ENCODE assay signal across 25 cellular contexts in the genomic region with DNA sequence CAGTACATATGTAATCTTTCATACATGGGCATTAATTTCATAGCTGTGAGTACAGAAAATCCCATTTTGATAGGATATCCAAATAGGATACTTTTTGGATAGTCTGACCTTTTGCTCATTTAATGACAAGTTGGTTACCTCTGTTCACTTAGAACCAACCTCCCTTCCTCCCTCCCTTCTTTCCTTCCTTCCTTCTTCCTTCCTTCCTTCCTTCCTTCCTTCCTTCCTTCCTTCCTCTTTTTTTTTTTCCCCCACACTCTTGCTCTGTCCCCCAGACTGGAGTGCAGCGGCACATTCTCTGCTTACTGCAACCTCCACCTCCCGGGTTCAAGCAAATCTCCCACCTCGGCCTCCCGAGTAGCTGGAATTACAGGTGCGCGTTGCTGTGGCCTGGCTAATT.
A peak's percentile ranks its signal among the peaks of the same experiment; 100 is the strongest.
DNase-seq lines count a peak whose midpoint lies in the region; ATAC-seq and FAIRE-seq lines count a peak whose summit lies in the region.
"Had no signal": no experiment of that assay in that cellular context is flagged by ENCODE, and none has a peak within 500 bp of the region (broad histone marks: within the 10 kb centered on the region; RNA-seq: fewer than 3 reads in every experiment).

No MANE protein-coding gene starts in this region.

- no peak overlapping the region for H3K23ac ChIP-seq in mesendoderm (ENCODE audit: low read length)

- no peak overlapping the region for H3K56ac ChIP-seq in mesendoderm (ENCODE audit: low read length)

- H3K36me3 ChIP-seq in mesendoderm (ENCODE audit: control insufficient read depth, insufficient read depth, low read length) = no peaks in the 10 kb centered on the region

- FAIRE-seq in HTR-8/SVneo (lab: Jason Lieb, UNC) = peak; percentile 33
- FAIRE-seq: A549, GM12878, GM12892 had no signal

- no peak overlapping the region for H3K4ac ChIP-seq in mesendoderm (ENCODE audit: low read depth, low read length)

- no CpG with 5 or more reads among the region's 6 CpGs for WGBS in mesendoderm (ENCODE audit: extremely low coverage, insufficient coverage, low lambda C conversion rate)

- no peaks in the 10 kb centered on the region for H3K79me1 ChIP-seq in mesendoderm (ENCODE audit: low read length)

- no peak overlapping the region for H2AK5ac ChIP-seq in mesendoderm (ENCODE audit: low read length)

- H3K9me3 Mint-ChIP-seq in activated naive CD8-positive, alpha-beta T cell treated with anti-CD3 and anti-CD28 coated beads, Interleukin-2, amount 10 ng/mL, durations not matched to agents 7 days and 5 days = peaks cover 1% of the 10 kb centered on the region
- H3K9me3 Mint-ChIP-seq in activated naive CD8-positive, alpha-beta T cell treated with anti-CD3 and anti-CD28 coated beads, Interleukin-2, amount 50 U/mL, for 24 hours = no peaks in the 10 kb centered on the region
- H3K9me3 Mint-ChIP-seq in activated T-helper 1 cell treated with anti-CD3 and anti-CD28 coated beads, Interleukin-12 subunit alpha, Interleukin-12 subunit beta, Interleukin-2, Interleukin-4 antibody, amounts not matched to agents 30 ng/mL and 10 ng/mL and 1 ng/mL, durations not matched to agents 14 hours and 24 hours and 36 hours = no peaks in the 10 kb centered on the region
- no peaks in the 10 kb centered on the region for H3K9me3 Mint-ChIP-seq in immature natural killer cell
- H3K9me3 Mint-ChIP-seq: CD4-positive, alpha-beta T cell; CD8-positive, alpha-beta T cell had no signal

- no peak overlapping the region for H3K9ac ChIP-seq in mesendoderm (ENCODE audit: low read length)
- H3K9ac ChIP-seq: BLaER1 treated with 17β-estradiol and CSF1 and Interleukin-3, amounts not matched to agents 10 nM and 100 nM had no signal

- H4K8ac ChIP-seq in mesendoderm (ENCODE audit: low read depth, low read length) = no peak overlapping the region

- no peak overlapping the region for H3K4me3 ChIP-seq in mesendoderm (ENCODE audit: low read length)
- H3K4me3 ChIP-seq: A549; BLaER1 treated with 17β-estradiol and CSF1 and Interleukin-3, amounts not matched to agents 10 nM and 100 nM; GM12878 had no signal

- ATAC-seq in activated naive CD8-positive, alpha-beta T cell treated with anti-CD3 and anti-CD28 coated beads, Interleukin-2, amount 10 ng/mL, durations not matched to agents 7 days and 5 days (ENCODE audit: low read depth) = no peak
- no peak for ATAC-seq in activated naive CD8-positive, alpha-beta T cell treated with anti-CD3 and anti-CD28 coated beads, Interleukin-2, amount 50 U/mL, for 24 hours
- ATAC-seq: A549; CD8-positive, alpha-beta T cell; GM12878 had no signal

- H3K4me2 ChIP-seq in mesendoderm (ENCODE audit: low read length) = no peak overlapping the region
- H3K4me2 ChIP-seq: A549 had no signal

- H3K36me3 Mint-ChIP-seq in activated naive CD8-positive, alpha-beta T cell treated with anti-CD3 and anti-CD28 coated beads, Interleukin-2, amount 10 ng/mL, durations not matched to agents 7 days and 5 days = peaks cover 49% of the 10 kb centered on the region
- H3K36me3 Mint-ChIP-seq in activated naive CD8-positive, alpha-beta T cell treated with anti-CD3 and anti-CD28 coated beads, Interleukin-2, amount 50 U/mL, for 24 hours (ENCODE audit: low read depth) = peaks cover 20% of the 10 kb centered on the region
- H3K36me3 Mint-ChIP-seq in activated T-helper 1 cell treated with anti-CD3 and anti-CD28 coated beads, Interleukin-12 subunit alpha, Interleukin-12 subunit beta, Interleukin-2, Interleukin-4 antibody, amounts not matched to agents 30 ng/mL and 10 ng/mL and 1 ng/mL, durations not matched to agents 14 hours and 24 hours and 36 hours (ENCODE audit: low read depth) = peaks cover 21% of the 10 kb centered on the region
- H3K36me3 Mint-ChIP-seq in immature natural killer cell = peaks cover 0 to 6% (median 0%) of the 10 kb centered on the region in 3 donors

- H2BK15ac ChIP-seq in mesendoderm (replicated peaks; ENCODE audit: low read depth) = no peak overlapping the region

- no peaks in the 10 kb centered on the region for H3K79me2 ChIP-seq in mesendoderm (ENCODE audit: control insufficient read depth, insufficient read depth, low read length)

- no peak overlapping the region for H2BK5ac ChIP-seq in mesendoderm (ENCODE audit: low read length)

- no peak for DNase-seq in activated naive CD8-positive, alpha-beta T cell treated with anti-CD3 and anti-CD28 coated beads, Interleukin-2, amount 10 ng/mL, durations not matched to agents 7 days and 5 days
- DNase-seq in activated naive CD8-positive, alpha-beta T cell treated with anti-CD3 and anti-CD28 coated beads, Interleukin-2, amount 50 U/mL, for 24 hours = no peak
- no peak for DNase-seq in HTR-8/SVneo (ENCODE audit: insufficient read length, low spot score)
- DNase-seq in activated T-helper 1 cell treated with anti-CD3 and anti-CD28 coated beads, Interleukin-12 subunit alpha, Interleukin-12 subunit beta, Interleukin-2, Interleukin-4 antibody, amounts not matched to agents 30 ng/mL and 10 ng/mL and 1 ng/mL, durations not matched to agents 14 hours and 24 hours and 36 hours (ENCODE audit: low spot score) = no peak
- DNase-seq in substantia nigra (lab: John Stamatoyannopoulos, UW) = no peak
- DNase-seq in immature natural killer cell = no peak
- DNase-seq in mesendoderm = no peak
- no peak for DNase-seq in NCI-H2227 (lab: John Stamatoyannopoulos, UW; ENCODE audit: unreplicated experiment)
- DNase-seq: AML-193; CD4-positive, alpha-beta T cell; CD8-positive, alpha-beta T cell; DMS 273 treated with DMSO at 0.1 percent for 48 hours; DMS153; DMS53; DMS79; DND-41; EL; GDM1 had no signal

- H3K27me3 ChIP-seq in mesendoderm (ENCODE audit: insufficient read depth, low read length, poor library complexity) = no peaks in the 10 kb centered on the region
- H3K27me3 ChIP-seq: BLaER1 treated with 17β-estradiol and CSF1 and Interleukin-3, amounts not matched to agents 10 nM and 100 nM had no signal

- no peak overlapping the region for H4K5ac ChIP-seq in mesendoderm (ENCODE audit: low read length)

- no peak overlapping the region for H3K18ac ChIP-seq in mesendoderm (ENCODE audit: low read length)

- H3K4me1 Mint-ChIP-seq in activated naive CD8-positive, alpha-beta T cell treated with anti-CD3 and anti-CD28 coated beads, Interleukin-2, amount 10 ng/mL, durations not matched to agents 7 days and 5 days = peaks cover 14% of the 10 kb centered on the region
- peaks cover 10% of the 10 kb centered on the region for H3K4me1 Mint-ChIP-seq in activated naive CD8-positive, alpha-beta T cell treated with anti-CD3 and anti-CD28 coated beads, Interleukin-2, amount 50 U/mL, for 24 hours
- peaks cover 34% of the 10 kb centered on the region for H3K4me1 Mint-ChIP-seq in activated T-helper 1 cell treated with anti-CD3 and anti-CD28 coated beads, Interleukin-12 subunit alpha, Interleukin-12 subunit beta, Interleukin-2, Interleukin-4 antibody, amounts not matched to agents 30 ng/mL and 10 ng/mL and 1 ng/mL, durations not matched to agents 14 hours and 24 hours and 36 hours (ENCODE audit: low read depth)
- peaks cover 0 to 6% of the 10 kb centered on the region in 2 donors for H3K4me1 Mint-ChIP-seq in immature natural killer cell

- POLR2A ChIA-PET in activated naive CD8-positive, alpha-beta T cell treated with anti-CD3 and anti-CD28 coated beads, Interleukin-2, amount 10 ng/mL, durations not matched to agents 7 days and 5 days (lab: Charles Lee) = no interaction called here

- no peak overlapping the region for H2BK120ac ChIP-seq in mesendoderm (ENCODE audit: low read depth, low read length)

- H3K4me1 ChIP-seq in mesendoderm (ENCODE audit: control insufficient read depth, low read depth, low read length) = peaks cover 2% of the 10 kb centered on the region
- H3K4me1 ChIP-seq: A549 had no signal

- H3K27ac ChIP-seq in substantia nigra (ENCODE audit: low read depth, low read length, poor library complexity, severe bottlenecking) = peak overlapping the region; percentile 51
- no peak overlapping the region for H3K27ac ChIP-seq in mesendoderm (ENCODE audit: low read depth, low read length)
- H3K27ac ChIP-seq: 22Rv1; A549; BLaER1 treated with 17β-estradiol and CSF1 and Interleukin-3, amounts not matched to agents 10 nM and 100 nM; C4-2B had no signal

- no peaks in the 10 kb centered on the region for H3K27me3 Mint-ChIP-seq in activated naive CD8-positive, alpha-beta T cell treated with anti-CD3 and anti-CD28 coated beads, Interleukin-2, amount 10 ng/mL, durations not matched to agents 7 days and 5 days
- no peaks in the 10 kb centered on the region for H3K27me3 Mint-ChIP-seq in activated naive CD8-positive, alpha-beta T cell treated with anti-CD3 and anti-CD28 coated beads, Interleukin-2, amount 50 U/mL, for 24 hours
- no peaks in the 10 kb centered on the region for H3K27me3 Mint-ChIP-seq in activated T-helper 1 cell treated with anti-CD3 and anti-CD28 coated beads, Interleukin-12 subunit alpha, Interleukin-12 subunit beta, Interleukin-2, Interleukin-4 antibody, amounts not matched to agents 30 ng/mL and 10 ng/mL and 1 ng/mL, durations not matched to agents 14 hours and 24 hours and 36 hours (ENCODE audit: insufficient read depth)
- peaks cover 0 to 4% (median 0%) of the 10 kb centered on the region in 3 donors for H3K27me3 Mint-ChIP-seq in immature natural killer cell (ENCODE audit: low read depth in 3 of 3)
- H3K27me3 Mint-ChIP-seq: B cell; CD4-positive, alpha-beta T cell had no signal

- H3K4me3 Mint-ChIP-seq in activated naive CD8-positive, alpha-beta T cell treated with anti-CD3 and anti-CD28 coated beads, Interleukin-2, amount 10 ng/mL, durations not matched to agents 7 days and 5 days = no peak overlapping the region
- no peak overlapping the region for H3K4me3 Mint-ChIP-seq in activated naive CD8-positive, alpha-beta T cell treated with anti-CD3 and anti-CD28 coated beads, Interleukin-2, amount 50 U/mL, for 24 hours
- H3K4me3 Mint-ChIP-seq in activated T-helper 1 cell treated with anti-CD3 and anti-CD28 coated beads, Interleukin-12 subunit alpha, Interleukin-12 subunit beta, Interleukin-2, Interleukin-4 antibody, amounts not matched to agents 30 ng/mL and 10 ng/mL and 1 ng/mL, durations not matched to agents 14 hours and 24 hours and 36 hours = no peak overlapping the region
- H3K4me3 Mint-ChIP-seq in immature natural killer cell = no peak overlapping the region
- H3K4me3 Mint-ChIP-seq: B cell; CD4-positive, alpha-beta T cell; CD8-positive, alpha-beta T cell had no signal

- intact Hi-C loops in activated T-helper 1 cell treated with anti-CD3 and anti-CD28 coated beads, Interleukin-12 subunit alpha, Interleukin-12 subunit beta, Interleukin-2, Interleukin-4 antibody, amounts not matched to agents 30 ng/mL and 10 ng/mL and 1 ng/mL, durations not matched to agents 14 hours and 24 hours and 36 hours (cut with micrococcal nuclease) = no loop called here

- H3K27ac Mint-ChIP-seq in activated naive CD8-positive, alpha-beta T cell treated with anti-CD3 and anti-CD28 coated beads, Interleukin-2, amount 10 ng/mL, durations not matched to agents 7 days and 5 days = peak overlapping the region; percentile 42
- no peak overlapping the region for H3K27ac Mint-ChIP-seq in activated naive CD8-positive, alpha-beta T cell treated with anti-CD3 and anti-CD28 coated beads, Interleukin-2, amount 50 U/mL, for 24 hours
- peak overlapping the region; percentile 34 for H3K27ac Mint-ChIP-seq in activated T-helper 1 cell treated with anti-CD3 and anti-CD28 coated beads, Interleukin-12 subunit alpha, Interleukin-12 subunit beta, Interleukin-2, Interleukin-4 antibody, amounts not matched to agents 30 ng/mL and 10 ng/mL and 1 ng/mL, durations not matched to agents 14 hours and 24 hours and 36 hours
- no peak overlapping the region for H3K27ac Mint-ChIP-seq in immature natural killer cell
- H3K27ac Mint-ChIP-seq: B cell; CD4-positive, alpha-beta T cell; CD8-positive, alpha-beta T cell had no signal

Comparison
In these comparisons a context has a peak if more than half of its experiments do, and no peak if none do; other contexts are left out.
1. H3K27ac Mint-ChIP-seq: peak in activated naive CD8-positive, alpha-beta T cell treated with anti-CD3 and anti-CD28 coated beads, Interleukin-2, amount 10 ng/mL, durations not matched to agents 7 days and 5 days (single experiment) and activated T-helper 1 cell treated with anti-CD3 and anti-CD28 coated beads, Interleukin-12 subunit alpha, Interleukin-12 subunit beta, Interleukin-2, Interleukin-4 antibody, amounts not matched to agents 30 ng/mL and 10 ng/mL and 1 ng/mL, durations not matched to agents 14 hours and 24 hours and 36 hours (single experiment); none in activated naive CD8-positive, alpha-beta T cell treated with anti-CD3 and anti-CD28 coated beads, Interleukin-2, amount 50 U/mL, for 24 hours (single experiment) and immature natural killer cell (0 of 6).